ENCODE assay signal across 1 cellular context in genomic region chr1:154698320-154699096, GRCh38.
TF ChIP-seq lines count a peak whose summit lies in the region.

No MANE protein-coding gene starts in this region.

TF ChIP-seq in HepG2, 621 proteins besides CTCF, POLR2A, EP300 and RAD21 (continued from another document):
- peak; percentile 40 for TF ChIP-seq ZMYM4 (CRISPR knock-in tag; IDR thresholded peaks at IDR 0.05)
- peak; percentile 69 for TF ChIP-seq HNF1B (CRISPR knock-in tag; IDR thresholded peaks at IDR 0.05)
- peak; percentile 49 for TF ChIP-seq HDAC2 (CRISPR knock-in tag; IDR thresholded peaks at IDR 0.05)
- TF ChIP-seq ZNF317 (CRISPR knock-in tag; IDR thresholded peaks at IDR 0.05): peak; percentile 61
